Comparison of ENCODE assay signal across 8 cellular contexts in the genomic region with DNA sequence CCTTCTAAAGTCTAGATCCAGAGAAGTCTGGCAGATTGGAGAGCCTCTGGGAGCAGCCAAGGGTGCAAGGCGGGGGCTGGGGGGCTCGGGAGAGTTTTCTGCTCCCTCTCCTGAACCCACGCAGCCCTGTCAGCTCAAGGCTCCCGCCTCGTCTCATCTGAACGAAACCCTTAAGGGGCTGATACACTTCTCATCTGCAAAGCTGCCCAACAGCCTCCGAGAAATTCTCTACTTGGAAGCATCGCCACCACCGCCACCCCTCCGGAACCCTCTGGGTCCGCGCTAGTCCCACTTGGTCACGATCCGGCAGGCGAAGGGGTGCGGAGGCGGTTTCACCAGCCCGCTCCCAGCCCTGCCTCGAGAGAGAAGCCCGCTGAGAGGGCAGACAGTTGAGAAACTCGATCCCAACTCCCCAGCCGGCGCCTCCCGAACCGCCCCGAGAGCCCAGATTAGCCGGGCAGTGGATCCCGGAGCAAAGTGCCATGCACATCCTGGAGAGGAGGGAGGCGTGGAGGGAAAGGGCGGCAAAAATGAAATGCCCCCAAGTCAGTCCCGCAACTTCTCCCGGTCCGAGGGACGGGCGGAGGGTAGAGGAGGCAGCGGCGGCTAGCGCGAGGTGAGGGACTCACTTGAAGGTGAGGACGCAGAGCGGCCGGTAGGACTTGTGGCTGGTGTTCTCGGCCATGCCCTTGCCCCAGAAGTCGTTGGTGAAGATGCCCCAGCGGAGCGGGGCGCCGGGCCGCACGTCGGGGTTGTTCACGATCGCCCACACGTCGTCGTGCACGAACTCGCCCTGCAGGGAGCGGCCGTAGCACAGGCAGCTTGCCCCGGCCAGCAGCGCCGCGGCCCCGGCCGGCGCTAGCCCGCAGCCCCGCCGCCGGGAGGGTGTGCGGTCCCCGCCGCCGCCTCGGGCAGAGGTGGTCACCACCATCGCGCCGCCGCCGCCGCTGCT. TPM values are rescaled to one million over a fixed set of nuclear protein-coding genes. Genes with fewer than 3 reads are reported as not detected.
DNase-seq lines count a peak whose midpoint lies in the region; ATAC-seq and TF ChIP-seq lines count a peak whose summit lies in the region.

No MANE protein-coding gene starts in this region.

- H3K36me3 Mint-ChIP-seq in activated naive CD4-positive, alpha-beta T cell treated with anti-CD3 and anti-CD28 coated beads, Interleukin-2, amount 10 ng/mL, durations not matched to agents 7 days and 5 days: no peaks in the 10 kb centered on the region
- no peaks in the 10 kb centered on the region for H3K36me3 Mint-ChIP-seq in activated T-cell treated with anti-CD3 and anti-CD28 coated beads, Interleukin-2, amount 50 U/mL, for 72 hours (ENCODE audit: insufficient read depth in 2 of 2)

- H3K9me3 Mint-ChIP-seq in activated naive CD4-positive, alpha-beta T cell treated with anti-CD3 and anti-CD28 coated beads, Interleukin-2, amount 10 ng/mL, durations not matched to agents 7 days and 5 days: no peaks in the 10 kb centered on the region
- H3K9me3 Mint-ChIP-seq in activated T-cell treated with anti-CD3 and anti-CD28 coated beads, Interleukin-2, amount 50 U/mL, for 72 hours: no peaks in the 10 kb centered on the region

- H3K27me3 Mint-ChIP-seq in activated naive CD4-positive, alpha-beta T cell treated with anti-CD3 and anti-CD28 coated beads, Interleukin-2, amount 10 ng/mL, durations not matched to agents 7 days and 5 days: peaks cover 52% of the 10 kb centered on the region
- peaks cover 24% of the 10 kb centered on the region for H3K27me3 Mint-ChIP-seq in activated T-cell treated with anti-CD3 and anti-CD28 coated beads, Interleukin-2, amount 50 U/mL, for 72 hours (ENCODE audit: low read depth)

- CTCF ChIA-PET in activated naive CD4-positive, alpha-beta T cell treated with anti-CD3 and anti-CD28 coated beads, Interleukin-2, amount 10 ng/mL, durations not matched to agents 7 days and 5 days (lab: Charles Lee): no interaction called here

- H3K36me3 ChIP-seq in left ventricle myocardium inferior (peaks cover 8% of the 10 kb centered on the region), prostate gland (no peaks in the 10 kb centered on the region)

- peaks cover 59% of the 10 kb centered on the region for H3K4me1 ChIP-seq in left ventricle myocardium inferior
- H3K4me1 ChIP-seq in prostate gland (replicated peaks): no peaks in the 10 kb centered on the region

- no peak overlapping the region for H3K27ac Mint-ChIP-seq in activated naive CD4-positive, alpha-beta T cell treated with anti-CD3 and anti-CD28 coated beads, Interleukin-2, amount 10 ng/mL, durations not matched to agents 7 days and 5 days
- peak overlapping the region; percentile 8 for H3K27ac Mint-ChIP-seq in activated T-cell treated with anti-CD3 and anti-CD28 coated beads, Interleukin-2, amount 50 U/mL, for 72 hours

- ATAC-seq in HG03460 (IDR thresholded peaks at IDR 0.05; ENCODE audit: unreplicated experiment): peak; percentile 18
- peak; percentile 26 to 48 for ATAC-seq in activated T-cell treated with anti-CD3 and anti-CD28 coated beads, Interleukin-2, amount 50 U/mL, for 72 hours (replicated peaks in 1 of 2)

- intact Hi-C loops in left ventricle myocardium inferior (cut with micrococcal nuclease) (no loop called here), prostate gland (cut with DNase I) (loop anchor here (2.0 to 10.0 kb wide), 3 partner anchors 48 to 912 kb away; partner anchors contain the start of gene IPO8)

- H3K4me3 ChIP-seq in left ventricle myocardium inferior (peak overlapping the region; percentile 94), prostate gland (peak overlapping the region; percentile 60 to 62)

- no peak for DNase-seq in activated naive CD4-positive, alpha-beta T cell treated with anti-CD3 and anti-CD28 coated beads, Interleukin-2, amount 10 ng/mL, durations not matched to agents 7 days and 5 days
- DNase-seq in activated naive CD4-positive, alpha-beta T cell treated with anti-CD3 and anti-CD28 coated beads, Interleukin-2, amount 50 U/mL, for 16 hours: no peak
- DNase-seq in activated T-cell treated with anti-CD3 and anti-CD28 coated beads, Interleukin-2, amount 50 U/mL, for 72 hours: peak; percentile 9 to 15
- DNase-seq in left ventricle myocardium inferior: peak; percentile 53
- peak; percentile 16 for DNase-seq in prostate gland (ENCODE audit: low spot score)
- DNase-seq in kidney glomerular epithelial cell (lab: John Stamatoyannopoulos, UW): no peak
- DNase-seq in NCI-H526 treated with DMSO at 0.1 percent for 48 hours (lab: John Stamatoyannopoulos, UW): no peak

- TF ChIP-seq CTCF in left ventricle myocardium inferior (IDR thresholded peaks at IDR 0.05; ENCODE audit: borderline replicate concordance) (no peak), prostate gland (IDR thresholded peaks at IDR 0.05) (no peak)

- no peak for TF ChIP-seq POLR2A in prostate gland (IDR thresholded peaks at IDR 0.05)

- H3K9me3 ChIP-seq in left ventricle myocardium inferior (replicated peaks): peaks cover 9% of the 10 kb centered on the region
- H3K9me3 ChIP-seq in prostate gland: no peaks in the 10 kb centered on the region

- H3K27ac ChIP-seq in left ventricle myocardium inferior (replicated peaks): peak overlapping the region; percentile 94
- H3K27ac ChIP-seq in prostate gland: peak overlapping the region; percentile 58 to 66

- peaks cover 8% of the 10 kb centered on the region for H3K4me1 Mint-ChIP-seq in activated naive CD4-positive, alpha-beta T cell treated with anti-CD3 and anti-CD28 coated beads, Interleukin-2, amount 10 ng/mL, durations not matched to agents 7 days and 5 days
- peaks cover 13% of the 10 kb centered on the region for H3K4me1 Mint-ChIP-seq in activated T-cell treated with anti-CD3 and anti-CD28 coated beads, Interleukin-2, amount 50 U/mL, for 72 hours (ENCODE audit: low read depth)

- WGBS in prostate gland: under 1% methylated on average over 80 of the region's 82 CpGs

- H3K4me3 Mint-ChIP-seq in activated naive CD4-positive, alpha-beta T cell treated with anti-CD3 and anti-CD28 coated beads, Interleukin-2, amount 10 ng/mL, durations not matched to agents 7 days and 5 days: peak overlapping the region; percentile 21
- peak overlapping the region; percentile 76 to 77 for H3K4me3 Mint-ChIP-seq in activated T-cell treated with anti-CD3 and anti-CD28 coated beads, Interleukin-2, amount 50 U/mL, for 72 hours

- H3K27me3 ChIP-seq in left ventricle myocardium inferior (ENCODE audit: low read depth) (no peaks in the 10 kb centered on the region), prostate gland (replicated peaks; ENCODE audit: insufficient read depth) (no peaks in the 10 kb centered on the region)

RNA-seq across cellular contexts. Expression of gene TMTC1, which starts 0.6 kb away (rescaled TPM):
- under 1 TPM; 0.22 to 0.51 TPM for total RNA-seq in activated T-cell treated with anti-CD3 and anti-CD28 coated beads, Interleukin-2, amount 50 U/mL, for 72 hours
- total RNA-seq in left ventricle myocardium inferior: 38.4 TPM
- 10 to 100 TPM; 12.9 to 25.2 TPM for total RNA-seq in prostate gland

Comparison
In these comparisons a context has a peak if more than half of its experiments do, and no peak if none do; other contexts are left out.
1. DNase-seq: peak in activated T-cell treated with anti-CD3 and anti-CD28 coated beads, Interleukin-2, amount 50 U/mL, for 72 hours (2 of 2), left ventricle myocardium inferior (single experiment) and prostate gland (single experiment); none in activated naive CD4-positive, alpha-beta T cell treated with anti-CD3 and anti-CD28 coated beads, Interleukin-2, amount 10 ng/mL, durations not matched to agents 7 days and 5 days (single experiment), activated naive CD4-positive, alpha-beta T cell treated with anti-CD3 and anti-CD28 coated beads, Interleukin-2, amount 50 U/mL, for 16 hours (single experiment), kidney glomerular epithelial cell (single experiment) and NCI-H526 treated with DMSO at 0.1 percent for 48 hours (single experiment).
2. RNA of gene TMTC1, which starts 0.6 kb away (total RNA-seq): 38.4 TPM in left ventricle myocardium inferior (single experiment) and 12.9 to 25.2 TPM in prostate gland; 0.22 to 0.51 TPM in activated T-cell treated with anti-CD3 and anti-CD28 coated beads, Interleukin-2, amount 50 U/mL, for 72 hours; every median in the first group is over 4 times any median in the second.